Comparison of ENCODE assay signal across 21 cellular contexts in genomic region chr2:104945211-104945610, GRCh38.
DNase-seq lines count a peak whose midpoint lies in the region; ATAC-seq lines count a peak whose summit lies in the region.
"Had no signal": no experiment of that assay in that cellular context is flagged by ENCODE, and none has a peak within 500 bp of the region (broad histone marks: within the 10 kb centered on the region; RNA-seq: fewer than 3 reads in every experiment).

No MANE protein-coding gene starts in this region.

- peak; percentile 6 for DNase-seq in DMS153 (lab: John Stamatoyannopoulos, UW)
- DNase-seq in DMS153 treated with DMSO at 0.1 percent for 48 hours (lab: John Stamatoyannopoulos, UW; ENCODE audit: unreplicated experiment), result no peak
- DNase-seq in caudate nucleus (lab: John Stamatoyannopoulos, UW), result peak in 1 of 61 donors; percentile 18
- peak in 1 of 49 donors; percentile 15 for DNase-seq in substantia nigra (lab: John Stamatoyannopoulos, UW)
- DNase-seq in activated T-helper 1 cell treated with anti-CD3 and anti-CD28 coated beads, Interleukin-12 subunit alpha, Interleukin-12 subunit beta, Interleukin-2, Interleukin-4 antibody, amounts not matched to agents 30 ng/mL and 10 ng/mL and 1 ng/mL, durations not matched to agents 14 hours and 24 hours and 36 hours (ENCODE audit: low spot score), result no peak
- DNase-seq: CD4-positive, alpha-beta T cell; DMS 273 treated with DMSO at 0.1 percent for 48 hours; GOT3; HCEC 1CT; IMR-90; NCI-H1436 treated with DMSO at 0.1 percent for 48 hours; NCI-H2029; NCI-H2171; NCI-H446 treated with DMSO at 0.1 percent for 48 hours had no signal

- no peaks in the 10 kb centered on the region for H3K9me3 Mint-ChIP-seq in activated T-helper 1 cell treated with anti-CD3 and anti-CD28 coated beads, Interleukin-12 subunit alpha, Interleukin-12 subunit beta, Interleukin-2, Interleukin-4 antibody, amounts not matched to agents 30 ng/mL and 10 ng/mL and 1 ng/mL, durations not matched to agents 14 hours and 24 hours and 36 hours
- H3K9me3 Mint-ChIP-seq: CD4-positive, alpha-beta T cell had no signal

- H3K27me3 Mint-ChIP-seq in activated T-helper 1 cell treated with anti-CD3 and anti-CD28 coated beads, Interleukin-12 subunit alpha, Interleukin-12 subunit beta, Interleukin-2, Interleukin-4 antibody, amounts not matched to agents 30 ng/mL and 10 ng/mL and 1 ng/mL, durations not matched to agents 14 hours and 24 hours and 36 hours (ENCODE audit: insufficient read depth), result peaks cover 9% of the 10 kb centered on the region

- no peak overlapping the region for H3K4me3 Mint-ChIP-seq in activated T-helper 1 cell treated with anti-CD3 and anti-CD28 coated beads, Interleukin-12 subunit alpha, Interleukin-12 subunit beta, Interleukin-2, Interleukin-4 antibody, amounts not matched to agents 30 ng/mL and 10 ng/mL and 1 ng/mL, durations not matched to agents 14 hours and 24 hours and 36 hours
- H3K4me3 Mint-ChIP-seq: CD4-positive, alpha-beta T cell had no signal

- H3K4me1 Mint-ChIP-seq in activated T-helper 1 cell treated with anti-CD3 and anti-CD28 coated beads, Interleukin-12 subunit alpha, Interleukin-12 subunit beta, Interleukin-2, Interleukin-4 antibody, amounts not matched to agents 30 ng/mL and 10 ng/mL and 1 ng/mL, durations not matched to agents 14 hours and 24 hours and 36 hours (ENCODE audit: low read depth), result no peaks in the 10 kb centered on the region

- ATAC-seq in HG02852 (IDR thresholded peaks at IDR 0.05; ENCODE audit: unreplicated experiment) (no peak), HG02623 (IDR thresholded peaks at IDR 0.05; ENCODE audit: unreplicated experiment) (no peak)

- H3K27ac Mint-ChIP-seq in activated T-helper 1 cell treated with anti-CD3 and anti-CD28 coated beads, Interleukin-12 subunit alpha, Interleukin-12 subunit beta, Interleukin-2, Interleukin-4 antibody, amounts not matched to agents 30 ng/mL and 10 ng/mL and 1 ng/mL, durations not matched to agents 14 hours and 24 hours and 36 hours, result no peak overlapping the region
- H3K27ac Mint-ChIP-seq: CD4-positive, alpha-beta T cell had no signal

- no peaks in the 10 kb centered on the region for H3K36me3 Mint-ChIP-seq in activated T-helper 1 cell treated with anti-CD3 and anti-CD28 coated beads, Interleukin-12 subunit alpha, Interleukin-12 subunit beta, Interleukin-2, Interleukin-4 antibody, amounts not matched to agents 30 ng/mL and 10 ng/mL and 1 ng/mL, durations not matched to agents 14 hours and 24 hours and 36 hours (ENCODE audit: low read depth)

- H3K27me3 ChIP-seq in layer of hippocampus (ENCODE audit: control insufficient read depth, insufficient read depth, low read length), result no peaks in the 10 kb centered on the region
- H3K27me3 ChIP-seq: BLaER1, SJCRH30 had no signal

- H3K27ac ChIP-seq in caudate nucleus (ENCODE audit: low read depth, low read length) (peak overlapping the region; percentile 92), layer of hippocampus (ENCODE audit: low read depth, low read length) (peak overlapping the region; percentile 94), substantia nigra (ENCODE audit: low read depth, low read length, poor library complexity, severe bottlenecking) (peak overlapping the region; percentile 83)
- H3K27ac ChIP-seq: 22Rv1, BLaER1, KMS-11, SJCRH30 had no signal

- intact Hi-C loops in activated T-helper 1 cell treated with anti-CD3 and anti-CD28 coated beads, Interleukin-12 subunit alpha, Interleukin-12 subunit beta, Interleukin-2, Interleukin-4 antibody, amounts not matched to agents 30 ng/mL and 10 ng/mL and 1 ng/mL, durations not matched to agents 14 hours and 24 hours and 36 hours (cut with micrococcal nuclease), result no loop called here
